In genomic region chr1:234434706-234435105, GRCh38 we compare ENCODE assay signal across 18 cellular contexts. TPM values are rescaled to one million over a fixed set of nuclear protein-coding genes. Genes with fewer than 3 reads are reported as not detected.
DNase-seq lines count a peak whose midpoint lies in the region; ATAC-seq and TF ChIP-seq lines count a peak whose summit lies in the region.
"Had no signal": no experiment of that assay in that cellular context is flagged by ENCODE, and none has a peak within 500 bp of the region (broad histone marks: within the 10 kb centered on the region; RNA-seq: fewer than 3 reads in every experiment).

No MANE protein-coding gene starts in this region.

- H3K36me3 Mint-ChIP-seq in activated T-cell treated with anti-CD3 and anti-CD28 coated beads, Interleukin-2, amount 50 U/mL, for 72 hours (ENCODE audit: insufficient read depth in 2 of 2), result peaks cover 17 to 28% of the 10 kb centered on the region in 2 donors
- H3K36me3 Mint-ChIP-seq in endothelial cell (ENCODE audit: low read depth, unreplicated experiment), result peaks cover 30% of the 10 kb centered on the region

- H3K9me3 Mint-ChIP-seq in activated T-cell treated with anti-CD3 and anti-CD28 coated beads, Interleukin-2, amount 50 U/mL, for 72 hours, result no peaks in the 10 kb centered on the region
- H3K9me3 Mint-ChIP-seq in endothelial cell (ENCODE audit: unreplicated experiment), result no peaks in the 10 kb centered on the region

- no peak for TF ChIP-seq CTCF in HEK293 (tag by site-specific recombination; IDR thresholded peaks at IDR 0.05)
- no peak for TF ChIP-seq CTCF in endothelial cell (IDR thresholded peaks at IDR 0.05; ENCODE audit: unreplicated experiment)
- TF ChIP-seq CTCF in testis (IDR thresholded peaks at IDR 0.05), result no peak
- no peak for TF ChIP-seq CTCF in GM13976 (IDR thresholded peaks at IDR 0.05; ENCODE audit: borderline replicate concordance, control extremely low read depth, extremely low read depth, insufficient read depth, missing control alignments)

- H3K4me3 ChIP-seq in HEK293 (ENCODE audit: low read depth, low read length) (no peak overlapping the region), testis (no peak overlapping the region)
- H3K4me3 ChIP-seq: A549, GM12878, GM23248 had no signal

- H3K9me3 ChIP-seq in HEK293 (ENCODE audit: control insufficient read depth, insufficient read depth, low read depth, low read length) (no peaks in the 10 kb centered on the region), testis (no peaks in the 10 kb centered on the region)

- TF ChIP-seq POLR2A in testis (IDR thresholded peaks at IDR 0.05), result no peak

- H3K27me3 ChIP-seq in testis, result no peaks in the 10 kb centered on the region

- H3K27ac ChIP-seq in HEK293 (ENCODE audit: extremely low read depth, low read depth, low read length), result no peak overlapping the region
- no peak overlapping the region for H3K27ac ChIP-seq in testis
- H3K27ac ChIP-seq: 22Rv1, A549, KMS-11 had no signal

- ATAC-seq in activated T-cell treated with anti-CD3 and anti-CD28 coated beads, Interleukin-2, amount 50 U/mL, for 72 hours (replicated peaks in 1 of 2), result no peak
- ATAC-seq: A549, GM12878 had no signal

- DNase-seq in activated T-cell treated with anti-CD3 and anti-CD28 coated beads, Interleukin-2, amount 50 U/mL, for 72 hours, result no peak
- DNase-seq in activated T-cell treated with anti-CD3 and anti-CD28 coated beads, Interleukin-2, amount 50 U/mL, for 1 hour, result no peak
- no peak for DNase-seq in endothelial cell (ENCODE audit: low spot score)
- no peak for DNase-seq in DMS53 treated with DMSO at 0.1 percent for 48 hours (lab: John Stamatoyannopoulos, UW; ENCODE audit: unreplicated experiment)
- no peak for DNase-seq in testis
- no peak for DNase-seq in GM13976 (ENCODE audit: low spot score)
- DNase-seq: AML-193; CD4-positive, alpha-beta memory T cell; DND-41; EL; GM23248; HCEC 1CT had no signal

- H3K36me3 ChIP-seq in HEK293 (ENCODE audit: control insufficient read depth in 2 of 2, insufficient read depth in 1 of 2, low read length in 2 of 2) (peaks cover 27 to 32% of the 10 kb centered on the region in 2 experiments), testis (ENCODE audit: low read depth, missing control alignments) (no peaks in the 10 kb centered on the region)

- peaks cover 19% of the 10 kb centered on the region for H3K4me1 Mint-ChIP-seq in activated T-cell treated with anti-CD3 and anti-CD28 coated beads, Interleukin-2, amount 50 U/mL, for 72 hours (ENCODE audit: low read depth)
- no peaks in the 10 kb centered on the region for H3K4me1 Mint-ChIP-seq in endothelial cell (ENCODE audit: unreplicated experiment)

- no peaks in the 10 kb centered on the region for H3K27me3 Mint-ChIP-seq in activated T-cell treated with anti-CD3 and anti-CD28 coated beads, Interleukin-2, amount 50 U/mL, for 72 hours (ENCODE audit: low read depth)
- no peaks in the 10 kb centered on the region for H3K27me3 Mint-ChIP-seq in endothelial cell (ENCODE audit: unreplicated experiment)
- H3K27me3 Mint-ChIP-seq: CD4-positive, alpha-beta memory T cell had no signal

- CTCF ChIA-PET in HEK293 (lab: Yijun Ruan, JAX), result interaction anchor here (0.7 kb wide), 1 partner anchor 1170 kb away, joined by 4 read pairs; no protein-coding TSS in a partner anchor

- POLR2A ChIA-PET in HEK293 (lab: Yijun Ruan, JAX), result no interaction called here

- H3K4me1 ChIP-seq in HEK293 (ENCODE audit: control insufficient read depth, insufficient read depth, low read length) (no peaks in the 10 kb centered on the region), testis (no peaks in the 10 kb centered on the region)

- no peak overlapping the region for H3K4me3 Mint-ChIP-seq in activated T-cell treated with anti-CD3 and anti-CD28 coated beads, Interleukin-2, amount 50 U/mL, for 72 hours
- H3K4me3 Mint-ChIP-seq in endothelial cell (ENCODE audit: unreplicated experiment), result no peak overlapping the region
- H3K4me3 Mint-ChIP-seq: CD14-positive monocyte; CD4-positive, alpha-beta memory T cell had no signal

- whole genome bisulfite sequencing in testis, 2 donors, result 88 to 96% methylated on average over 2 of the region's 2 CpGs

- in situ Hi-C loops in GM13976 (cut with MboI; ENCODE audit: low sequenced_read_pairs, unreplicated experiment), result no loop called here

- intact Hi-C loops in testis (cut with DNase I; ENCODE audit: low total_unique reads), result no loop called here

- H3K27ac Mint-ChIP-seq in activated T-cell treated with anti-CD3 and anti-CD28 coated beads, Interleukin-2, amount 50 U/mL, for 72 hours, result peak overlapping the region; percentile 6
- H3K27ac Mint-ChIP-seq in endothelial cell (ENCODE audit: unreplicated experiment), result peak overlapping the region; percentile 6

TF ChIP-seq in HEK293, 187 proteins besides CTCF, POLR2A, EP300 and RAD21:
- TF ChIP-seq ZNF843 (tag by site-specific recombination; IDR thresholded peaks at IDR 0.05) (no peak), GFI1B (tag by site-specific recombination; IDR thresholded peaks at IDR 0.05) (no peak), KLF9 (tag by site-specific recombination; IDR thresholded peaks at IDR 0.05; ENCODE audit: low read depth) (no peak), WT1 (tag by site-specific recombination; IDR thresholded peaks at IDR 0.05) (no peak), ZNF416 (tag by site-specific recombination; IDR thresholded peaks at IDR 0.05) (no peak), ZSCAN30 (tag by site-specific recombination; IDR thresholded peaks at IDR 0.05) (no peak), ATF2 (tag by site-specific recombination; IDR thresholded peaks at IDR 0.05; ENCODE audit: low read depth) (peak; percentile 83)
- TF ChIP-seq, protein P1, sequence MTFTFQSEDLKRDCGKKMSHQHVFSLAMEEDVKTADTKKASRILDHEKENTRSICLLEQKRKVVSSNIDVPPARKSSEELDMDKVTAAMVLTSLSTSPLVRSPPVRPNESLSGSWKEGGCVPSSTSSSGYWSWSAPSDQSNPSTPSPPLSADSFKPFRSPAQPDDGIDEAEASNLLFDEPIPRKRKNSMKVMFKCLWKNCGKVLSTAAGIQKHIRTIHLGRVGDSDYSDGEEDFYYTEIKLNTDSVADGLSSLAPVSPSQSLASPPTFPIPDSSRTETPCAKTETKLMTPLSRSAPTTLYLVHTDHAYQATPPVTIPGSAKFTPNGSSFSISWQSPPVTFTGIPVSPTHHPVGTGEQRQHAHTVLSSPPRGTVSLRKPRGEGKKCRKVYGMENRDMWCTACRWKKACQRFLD (tag by site-specific recombination; IDR thresholded peaks at IDR 0.05), result no peak

RNA-seq across cellular contexts. Expression of gene TARBP1, which starts 44.3 kb away (rescaled TPM):
- 10 to 100 TPM; 49.6 to 63.0 TPM for total RNA-seq in activated T-cell treated with anti-CD3 and anti-CD28 coated beads, Interleukin-2, amount 50 U/mL, for 72 hours
- 39.6 TPM for total RNA-seq in endothelial cell (ENCODE audit: unreplicated experiment)
- total RNA-seq in testis, result 10 to 100 TPM; 29.5 to 39.8 TPM
- polyA plus RNA-seq in testis (ENCODE audit: insufficient read depth, low read depth, low replicate concordance), result 31.3 TPM
